In the genomic region with DNA sequence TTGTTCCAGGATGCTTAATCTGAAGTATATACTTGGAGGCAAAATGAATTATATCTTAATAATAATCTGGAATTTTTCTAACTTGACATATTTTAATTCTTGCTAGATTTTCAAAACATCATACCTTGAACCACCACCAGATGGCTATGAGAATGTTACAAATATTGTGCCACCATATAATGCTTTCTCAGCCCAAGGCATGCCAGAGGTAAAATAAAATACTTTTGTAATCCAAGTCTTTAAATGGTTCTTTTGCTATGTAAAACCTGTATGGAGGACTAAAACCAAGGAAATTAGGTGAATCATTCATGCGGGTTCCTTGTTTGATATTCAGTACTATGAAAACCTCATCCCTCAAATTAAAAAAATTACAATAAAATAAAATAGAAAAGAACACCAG, we compare ENCODE assay signal across 2 cellular contexts.
TF ChIP-seq lines count a peak whose summit lies in the region.

No MANE protein-coding gene starts in this region.

TF ChIP-seq in IMR-90, 13 proteins besides CTCF, POLR2A, EP300 and RAD21:
- TF ChIP-seq ELK1 (IDR thresholded peaks at IDR 0.05; ENCODE audit: borderline replicate concordance, low read depth, low read length), result no peak
- no peak for TF ChIP-seq BHLHE40 (IDR thresholded peaks at IDR 0.05; ENCODE audit: low read depth, low read length)
- TF ChIP-seq MAZ (IDR thresholded peaks at IDR 0.05; ENCODE audit: borderline replicate concordance, low read depth, low read length), result no peak
- no peak for TF ChIP-seq SMC3 (IDR thresholded peaks at IDR 0.05; ENCODE audit: low read depth, low read length)
- no peak for TF ChIP-seq RFX5 (IDR thresholded peaks at IDR 0.05; ENCODE audit: low read depth, low read length)
- TF ChIP-seq USF2 (IDR thresholded peaks at IDR 0.05; ENCODE audit: low read depth, low read length), result no peak
- no peak for TF ChIP-seq RCOR1 (IDR thresholded peaks at IDR 0.05; ENCODE audit: insufficient replicate concordance, low read length)
- TF ChIP-seq CHD1 (IDR thresholded peaks at IDR 0.05; ENCODE audit: low read depth, low read length), result no peak
- no peak for TF ChIP-seq CEBPB (IDR thresholded peaks at IDR 0.05; ENCODE audit: low read depth, low read length)
- no peak for TF ChIP-seq MAFK (IDR thresholded peaks at IDR 0.05; ENCODE audit: low read depth, low read length)
- TF ChIP-seq MXI1 (IDR thresholded peaks at IDR 0.05; ENCODE audit: borderline replicate concordance, low read depth, low read length), result no peak
- no peak for TF ChIP-seq FOS (IDR thresholded peaks at IDR 0.05; ENCODE audit: low read depth, low read length)
- no peak for TF ChIP-seq NFE2L2 (IDR thresholded peaks at IDR 0.05; ENCODE audit: low read depth, low read length)

TF ChIP-seq in HepG2, 621 proteins besides CTCF, POLR2A, EP300 and RAD21:
- no peak for TF ChIP-seq ZNF737 (CRISPR knock-in tag; IDR thresholded peaks at IDR 0.05; ENCODE audit: borderline replicate concordance)
- no peak for TF ChIP-seq ZNF577 (CRISPR knock-in tag; IDR thresholded peaks at IDR 0.05; ENCODE audit: borderline replicate concordance, low read depth)
- no peak for TF ChIP-seq PAF1 (CRISPR knock-in tag; IDR thresholded peaks at IDR 0.05)
- TF ChIP-seq KDM5A (IDR thresholded peaks at IDR 0.05; ENCODE audit: borderline replicate concordance, low read length), result no peak
- no peak for TF ChIP-seq ZNF749 (CRISPR knock-in tag; IDR thresholded peaks at IDR 0.05; ENCODE audit: borderline replicate concordance)
- TF ChIP-seq, protein P1, sequence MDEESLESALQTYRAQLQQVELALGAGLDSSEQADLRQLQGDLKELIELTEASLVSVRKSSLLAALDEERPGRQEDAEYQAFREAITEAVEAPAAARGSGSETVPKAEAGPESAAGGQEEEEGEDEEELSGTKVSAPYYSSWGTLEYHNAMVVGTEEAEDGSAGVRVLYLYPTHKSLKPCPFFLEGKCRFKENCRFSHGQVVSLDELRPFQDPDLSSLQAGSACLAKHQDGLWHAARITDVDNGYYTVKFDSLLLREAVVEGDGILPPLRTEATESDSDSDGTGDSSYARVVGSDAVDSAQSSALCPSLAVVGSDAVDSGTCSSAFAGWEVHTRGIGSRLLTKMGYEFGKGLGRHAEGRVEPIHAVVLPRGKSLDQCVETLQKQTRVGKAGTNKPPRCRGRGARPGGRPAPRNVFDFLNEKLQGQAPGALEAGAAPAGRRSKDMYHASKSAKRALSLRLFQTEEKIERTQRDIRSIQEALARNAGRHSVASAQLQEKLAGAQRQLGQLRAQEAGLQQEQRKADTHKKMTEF (CRISPR knock-in tag; IDR thresholded peaks at IDR 0.05), result no peak
- TF ChIP-seq MYNN (CRISPR knock-in tag; IDR thresholded peaks at IDR 0.05; ENCODE audit: low read depth), result no peak
- TF ChIP-seq ZSCAN30 (CRISPR knock-in tag; IDR thresholded peaks at IDR 0.05), result no peak
- TF ChIP-seq, protein P2, sequence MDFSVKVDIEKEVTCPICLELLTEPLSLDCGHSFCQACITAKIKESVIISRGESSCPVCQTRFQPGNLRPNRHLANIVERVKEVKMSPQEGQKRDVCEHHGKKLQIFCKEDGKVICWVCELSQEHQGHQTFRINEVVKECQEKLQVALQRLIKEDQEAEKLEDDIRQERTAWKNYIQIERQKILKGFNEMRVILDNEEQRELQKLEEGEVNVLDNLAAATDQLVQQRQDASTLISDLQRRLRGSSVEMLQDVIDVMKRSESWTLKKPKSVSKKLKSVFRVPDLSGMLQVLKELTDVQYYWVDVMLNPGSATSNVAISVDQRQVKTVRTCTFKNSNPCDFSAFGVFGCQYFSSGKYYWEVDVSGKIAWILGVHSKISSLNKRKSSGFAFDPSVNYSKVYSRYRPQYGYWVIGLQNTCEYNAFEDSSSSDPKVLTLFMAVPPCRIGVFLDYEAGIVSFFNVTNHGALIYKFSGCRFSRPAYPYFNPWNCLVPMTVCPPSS (IDR thresholded peaks at IDR 0.05), result no peak
- TF ChIP-seq SKIL (CRISPR knock-in tag; IDR thresholded peaks at IDR 0.05; ENCODE audit: borderline replicate concordance), result no peak
- no peak for TF ChIP-seq NFATC3 (CRISPR knock-in tag; IDR thresholded peaks at IDR 0.05)
- no peak for TF ChIP-seq ZXDC (CRISPR knock-in tag; IDR thresholded peaks at IDR 0.05)
- TF ChIP-seq, protein P3, sequence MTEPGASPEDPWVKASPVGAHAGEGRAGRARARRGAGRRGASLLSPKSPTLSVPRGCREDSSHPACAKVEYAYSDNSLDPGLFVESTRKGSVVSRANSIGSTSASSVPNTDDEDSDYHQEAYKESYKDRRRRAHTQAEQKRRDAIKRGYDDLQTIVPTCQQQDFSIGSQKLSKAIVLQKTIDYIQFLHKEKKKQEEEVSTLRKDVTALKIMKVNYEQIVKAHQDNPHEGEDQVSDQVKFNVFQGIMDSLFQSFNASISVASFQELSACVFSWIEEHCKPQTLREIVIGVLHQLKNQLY (CRISPR knock-in tag; IDR thresholded peaks at IDR 0.05), result no peak
- TF ChIP-seq ARHGAP35 (CRISPR knock-in tag; IDR thresholded peaks at IDR 0.05; ENCODE audit: borderline replicate concordance), result no peak
- TF ChIP-seq ZMYM4 (CRISPR knock-in tag; IDR thresholded peaks at IDR 0.05), result no peak
